1 cellular context compared by ENCODE assay signal in the genomic region with DNA sequence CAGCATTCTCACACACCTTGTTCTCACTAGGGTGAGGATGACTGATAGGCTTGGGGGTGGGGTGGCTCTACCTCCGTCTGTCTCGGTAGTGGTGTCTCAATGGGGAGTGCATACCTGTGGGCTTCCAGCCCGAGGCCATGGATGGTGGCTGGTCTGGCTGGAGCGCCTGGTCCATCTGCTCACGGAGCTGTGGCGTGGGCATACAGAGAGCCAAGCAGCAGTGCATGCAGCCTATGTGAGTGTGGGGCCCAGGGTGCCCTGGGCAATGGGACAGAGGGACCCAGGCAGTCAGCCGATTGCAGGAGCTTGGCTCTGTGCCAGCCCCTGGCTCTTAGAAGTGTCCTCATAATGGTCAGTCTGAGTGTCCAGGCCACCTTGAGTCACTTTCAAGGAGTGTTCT.
TF ChIP-seq lines count a peak whose summit lies in the region.

No MANE protein-coding gene starts in this region.

TF ChIP-seq in K562, 482 proteins besides CTCF, POLR2A, EP300 and RAD21:
- TF ChIP-seq NFIC (IDR thresholded peaks at IDR 0.05), result peak; percentile 94
